Comparison of ENCODE assay signal across 8 cellular contexts in genomic region chr6:116764961-116765841, GRCh38. TPM values are rescaled to one million over a fixed set of nuclear protein-coding genes. Genes with fewer than 3 reads are reported as not detected.
DNase-seq lines count a peak whose midpoint lies in the region; ATAC-seq, FAIRE-seq and TF ChIP-seq lines count a peak whose summit lies in the region.

TSS of gene FAM162B (minus strand) at chr6:116765719. CDS start at chr6:116765576, 143 bp downstream.

- POLR2A ChIA-PET in H1 (lab: Charles Lee; ENCODE audit: partially characterized antibody), result interaction anchor here (1.0 kb wide), 1 partner anchor 149 kb away, joined by 3 read pairs; the partner anchor contains the start of gene RSPH4A

- no peak within 1 kb of the TSS for H3K4ac ChIP-seq in H1 (replicated peaks; ENCODE audit: insufficient read length, low read depth, low read length)

- 0 out of 2 replicates have a peak within 1 kb of the TSS, but pooled peaks have one; percentile 2 for H3K18ac ChIP-seq in H1 (ENCODE audit: extremely low read depth, low read length)

- H2BK120ac ChIP-seq in H1 (replicated peaks; ENCODE audit: low read depth, low read length), result no peak within 1 kb of the TSS

- H3K9me3 ChIP-seq in ES-I3 (ENCODE audit: control insufficient read depth, insufficient read depth, low read length) (no peaks in the 10 kb centered on the region), H1 (ENCODE audit: insufficient read depth in 2 of 2, low read depth in 1 of 2, low read length in 1 of 2) (no peaks in the 10 kb centered on the region)

- H3K9ac ChIP-seq in ES-I3 (ENCODE audit: low read depth, low read length) (peak within 1 kb of the TSS; percentile 62), H1 (replicated peaks in 1 of 4; ENCODE audit: extremely low read depth in 1 of 4, low read depth in 3 of 4, low read length in 3 of 4) (no peak within 1 kb of the TSS)

- peak; percentile 19 for ATAC-seq in memory B cell (ENCODE audit: low read depth)
- no peak for ATAC-seq in GM21367 (IDR thresholded peaks at IDR 0.05; ENCODE audit: unreplicated experiment)
- no peak for ATAC-seq in GM21737 (IDR thresholded peaks at IDR 0.05; ENCODE audit: unreplicated experiment)
- ATAC-seq in HG02678 (IDR thresholded peaks at IDR 0.05; ENCODE audit: unreplicated experiment), result no peak

- H3K23me2 ChIP-seq in H1 (ENCODE audit: low read depth, low read length), result peaks cover 12% of the 10 kb centered on the region; the same call in 1 of the 2 replicates

- peak within 1 kb of the TSS; percentile 46; the same call in 1 of the 2 replicates for H4K8ac ChIP-seq in H1 (ENCODE audit: extremely low read depth, insufficient read depth, low read length)

- H3K79me1 ChIP-seq in H1 (ENCODE audit: low read depth, low read length), result no peaks in the 10 kb centered on the region

- no peaks in the 10 kb centered on the region for H3K36me3 ChIP-seq in ES-I3 (ENCODE audit: insufficient read depth, low read length)
- H3K36me3 ChIP-seq in H1 (ENCODE audit: control insufficient read depth in 2 of 4, insufficient read depth in 4 of 4, low read length in 3 of 4), result no peaks in the 10 kb centered on the region

- no peak for FAIRE-seq in H1 (lab: Jason Lieb, UNC)

- H4K5ac ChIP-seq in H1 (ENCODE audit: insufficient read length, low read depth, low read length), result no peak within 1 kb of the TSS

- H2BK12ac ChIP-seq in H1 (ENCODE audit: low read depth, low read length), result no peak within 1 kb of the TSS

- H4K20me1 ChIP-seq in H1 (replicated peaks in 1 of 2; ENCODE audit: control insufficient read depth in 1 of 2, insufficient read depth in 2 of 2, low read length in 2 of 2), result no peaks in the 10 kb centered on the region

- peak within 1 kb of the TSS; percentile 63 to 97 for H3K4me2 ChIP-seq in H1 (ENCODE audit: insufficient read depth in 1 of 2, low read depth in 2 of 2, low read length in 2 of 2)

- peak within 1 kb of the TSS; percentile 9 for H3K56ac ChIP-seq in H1 (replicated peaks; ENCODE audit: insufficient read length, low read depth, low read length)

- H3K27ac Mint-ChIP-seq in memory B cell (no peak within 1 kb of the TSS), type B pancreatic cell (peak within 1 kb of the TSS; percentile 29)

- no peak within 1 kb of the TSS for H2BK15ac ChIP-seq in H1 (ENCODE audit: low read length)

- no peak within 1 kb of the TSS for H3K23ac ChIP-seq in H1 (ENCODE audit: insufficient read length)

- DNase-seq in NCI-H345 (lab: John Stamatoyannopoulos, UW), result peak; percentile 4
- peak; percentile 38 to 75 for DNase-seq in H1 (ENCODE audit: low read depth in 1 of 2, low spot score in 2 of 2)
- no peak for DNase-seq in memory B cell (ENCODE audit: low spot score in 2 of 2)
- peak; percentile 72 for DNase-seq in type B pancreatic cell (ENCODE audit: extremely low spot score, unreplicated experiment)

- H3K14ac ChIP-seq in H1 (ENCODE audit: insufficient read length), result no peak within 1 kb of the TSS

- no peaks in the 10 kb centered on the region for H3K79me2 ChIP-seq in H1 (ENCODE audit: control insufficient read depth in 1 of 2, insufficient read depth in 2 of 2, low read length in 2 of 2)

- H3K4me1 ChIP-seq in ES-I3 (ENCODE audit: insufficient read depth, low read length) (peaks cover 9% of the 10 kb centered on the region), H1 (replicated peaks in 1 of 4; ENCODE audit: control insufficient read depth in 3 of 4, insufficient read depth in 4 of 4, low read length in 3 of 4) (peaks cover 0 to 2% (median 0%) of the 10 kb centered on the region in 4 experiments; a peak in 3 of 7 replicates)

- H3K27ac ChIP-seq in H1 (ENCODE audit: low read depth, low read length), result no peak within 1 kb of the TSS

- H2BK5ac ChIP-seq in H1 (ENCODE audit: low read depth, low read length), result no peak within 1 kb of the TSS

- TF ChIP-seq POLR2A in H1 (IDR thresholded peaks at IDR 0.05; ENCODE audit: control extremely low read depth in 1 of 2, low read depth in 2 of 2, low read length in 2 of 2), result no peak

- peak within 1 kb of the TSS; percentile 98 for H2AFZ ChIP-seq in H1 (ENCODE audit: low read length)

- H3K4me3 ChIP-seq in H1 (ENCODE audit: extremely low read depth in 1 of 4, insufficient read depth in 2 of 4, low read depth in 3 of 4, low read length in 4 of 4), result peak within 1 kb of the TSS; percentile 33 to 72 (median 68)

- no peak within 1 kb of the TSS for H2AK5ac ChIP-seq in H1 (ENCODE audit: low read depth, low read length)

- 3% methylated on average over 59 of the region's 89 CpGs; no CpG with 5 or more reads in 1 of the 2 experiments for WGBS in H1 (ENCODE audit: extremely low coverage in 1 of 2, insufficient coverage in 1 of 2, insufficient read length in 1 of 2, insufficient replicate concordance in 2 of 2, low coverage in 1 of 2, low lambda C conversion rate in 2 of 2, missing lambda C conversion rate in 1 of 2), 2 experiments

- CTCF ChIA-PET in H1 (lab: Charles Lee; ENCODE audit: partially characterized antibody), result interaction anchor here (0.7 to 1.7 kb wide), 8 partner anchors 14 to 460 kb away, joined by 3 to 13 read pairs (median 3); no protein-coding TSS in a partner anchor

- H3K27me3 ChIP-seq in H1 (replicated peaks in 1 of 4; ENCODE audit: control insufficient read depth in 3 of 4, extremely low read depth in 1 of 4, insufficient read depth in 3 of 4, low read length in 3 of 4), result peaks cover 8 to 31% (median 24%) of the 10 kb centered on the region in 4 experiments

- TF ChIP-seq EP300 in H1 (IDR thresholded peaks at IDR 0.05; ENCODE audit: borderline replicate concordance in 1 of 2, low read depth in 2 of 2, low read length in 2 of 2), result no peak

- H3K4me3 Mint-ChIP-seq in memory B cell (peak within 1 kb of the TSS; percentile 74), type B pancreatic cell (peak within 1 kb of the TSS; percentile 91)

- no peak for TF ChIP-seq CTCF in H1 (IDR thresholded peaks at IDR 0.05; ENCODE audit: control extremely low read depth in 1 of 3, insufficient read depth in 1 of 3, low read depth in 1 of 3, low read length in 3 of 3)
- no peak for TF ChIP-seq CTCF in type B pancreatic cell (conservative IDR thresholded peaks at IDR 0.05)

- H3K36me3 Mint-ChIP-seq in memory B cell, result peaks cover 2% of the 10 kb centered on the region
- H3K36me3 Mint-ChIP-seq in type B pancreatic cell, result no peaks in the 10 kb centered on the region

- no peak within 1 kb of the TSS for H4K91ac ChIP-seq in H1 (replicated peaks; ENCODE audit: insufficient read length, low read length)

- H3K4me1 Mint-ChIP-seq in memory B cell (peaks cover 3% of the 10 kb centered on the region), type B pancreatic cell (ENCODE audit: unreplicated experiment) (peaks cover 19% of the 10 kb centered on the region)

- H3K9me3 Mint-ChIP-seq in memory B cell, result no peaks in the 10 kb centered on the region
- H3K9me3 Mint-ChIP-seq in type B pancreatic cell, result no peaks in the 10 kb centered on the region

- H2BK20ac ChIP-seq in H1 (ENCODE audit: low read length), result peak within 1 kb of the TSS; percentile 35; the same call in 1 of the 2 replicates

- H3K27me3 Mint-ChIP-seq in memory B cell (peaks cover 14% of the 10 kb centered on the region), type B pancreatic cell (peaks cover 61% of the 10 kb centered on the region)

- TF ChIP-seq RAD21 in H1 (IDR thresholded peaks at IDR 0.05 in 1 of 2, conservative IDR thresholded peaks at IDR 0.05 in 1 of 2; ENCODE audit: low read depth in 2 of 2, low read length in 2 of 2), result 0 out of 4 replicates have a peak, but pooled peaks of 1 of the 2 experiments have one; percentile 1

TF ChIP-seq in H1, 55 proteins besides CTCF, POLR2A, EP300 and RAD21 (continues in another document):
- TF ChIP-seq SAP30 (IDR thresholded peaks at IDR 0.05; ENCODE audit: insufficient read depth, insufficient replicate concordance, low read length), result no peak

RNA-seq across cellular contexts. Expression of gene FAM162B, which starts in this region (rescaled TPM):
- total RNA-seq in H1 (2021; fragmentation: NEBNext Ultra II Directional; extraction: Animal tissue kit (Norgen Biotek cat#: 25700)), result 2.9 and 3.2 TPM in 2 replicates
- polyA plus RNA-seq in H1 (2011; rRNA removed), result 1.6 and 2.6 TPM in 2 replicates
- polyA plus RNA-seq in H1 (2011; cell fraction: cytosol; rRNA removed), result 2.6 TPM
- 1.7 TPM for polyA plus RNA-seq in H1 (2011; cell fraction: nucleus; rRNA removed)
- polyA plus RNA-seq in H1 (2012, experiment 1 of 2), result 1.8 to 3.0 TPM (median 2.2 TPM) in 4 replicates
- 5.4 TPM for polyA plus RNA-seq in H1 (2012, experiment 2 of 2)
- polyA plus RNA-seq in H1 (2013, experiment 1 of 2), result 4.8 TPM
- polyA plus RNA-seq in H1 (2013, experiment 2 of 2), result 3.7 TPM
- polyA minus RNA-seq in H1 (2011; rRNA and poly(A)+ RNA removed), result 0.73 and 1.2 TPM in 2 replicates
- 1.9 TPM for polyA minus RNA-seq in H1 (2011; cell fraction: cytosol; rRNA and poly(A)+ RNA removed)
- polyA minus RNA-seq in H1 (2011; cell fraction: nucleus; rRNA and poly(A)+ RNA removed), result 2.4 TPM
- 1.8 and 3.5 TPM in 2 replicates for total RNA-seq in type B pancreatic cell (ENCODE audit: low replicate concordance)

Comparison
In these comparisons a context has a peak if more than half of its experiments do, and no peak if none do; other contexts are left out.
1. DNase-seq: peak in NCI-H345 (single experiment), H1 (2 of 2) and type B pancreatic cell (single experiment); none in memory B cell (0 of 2).